36 cellular contexts compared by ENCODE assay signal in genomic region chr11:78057462-78058055, GRCh38. TPM values are rescaled to one million over a fixed set of nuclear protein-coding genes. Genes with fewer than 3 reads are reported as not detected.
"Had no signal": no experiment of that assay in that cellular context is flagged by ENCODE, and none has a peak within 500 bp of the region (broad histone marks: within the 10 kb centered on the region; RNA-seq: fewer than 3 reads in every experiment).

No MANE protein-coding gene starts in this region.

- H3K27ac ChIP-seq: body of pancreas, breast epithelium, KMS-11, Peyer's patch, SJSA1 had no signal

- H3K27ac Mint-ChIP-seq: activated CD4-positive, alpha-beta T cell treated with anti-CD3 and anti-CD28 coated beads for 36 hours; activated CD4-positive, alpha-beta T cell treated with anti-CD3 and anti-CD28 coated beads, Interleukin-2, amount 10 ng/mL, durations not matched to agents 7 days and 5 days; activated naive CD4-positive, alpha-beta T cell treated with anti-CD3 and anti-CD28 coated beads for 36 hours; activated naive CD4-positive, alpha-beta T cell treated with anti-CD3 and anti-CD28 coated beads, Interleukin-2, amount 50 U/mL, for 72 hours; activated T-helper 1 cell treated with anti-CD3 and anti-CD28 coated beads, Interleukin-12 subunit alpha, Interleukin-12 subunit beta, Interleukin-2, Interleukin-4 antibody, amounts not matched to agents 30 ng/mL and 10 ng/mL and 1 ng/mL, durations not matched to agents 14 hours and 24 hours and 36 hours; T-helper 1 cell treated with Interleukin-12 subunit alpha and Interleukin-12 subunit beta and Interleukin-4 antibody, amounts not matched to agents 30 μg/mL and 1 μg/mL, for 36 hours; T-helper 2 cell treated with Interferon-gamma antibody and Interleukin-4, amounts not matched to agents 5 μg/mL and 100 μg/mL, for 36 hours; WTC11 had no signal

- H3K4me3 Mint-ChIP-seq: activated CD4-positive, alpha-beta T cell treated with anti-CD3 and anti-CD28 coated beads for 36 hours; activated CD4-positive, alpha-beta T cell treated with anti-CD3 and anti-CD28 coated beads, Interleukin-2, amount 10 ng/mL, durations not matched to agents 7 days and 5 days; activated naive CD4-positive, alpha-beta T cell treated with anti-CD3 and anti-CD28 coated beads for 36 hours; activated T-cell treated with anti-CD3 and anti-CD28 coated beads, Interleukin-2, amount 50 U/mL, for 4 hours; activated T-helper 1 cell treated with anti-CD3 and anti-CD28 coated beads, Interleukin-12 subunit alpha, Interleukin-12 subunit beta, Interleukin-2, Interleukin-4 antibody, amounts not matched to agents 30 ng/mL and 10 ng/mL and 1 ng/mL, durations not matched to agents 14 hours and 24 hours and 36 hours; T-helper 1 cell treated with Interleukin-12 subunit alpha and Interleukin-12 subunit beta and Interleukin-4 antibody, amounts not matched to agents 30 μg/mL and 1 μg/mL, for 36 hours; T-helper 2 cell treated with Interferon-gamma antibody and Interleukin-4, amounts not matched to agents 5 μg/mL and 100 μg/mL, for 36 hours; WTC11 had no signal

- H3K4me3 ChIP-seq: adrenal gland, body of pancreas, breast epithelium, Peyer's patch, SJSA1 had no signal

- H3K36me3 Mint-ChIP-seq: activated naive CD4-positive, alpha-beta T cell treated with anti-CD3 and anti-CD28 coated beads, Interleukin-2, amount 50 U/mL, for 72 hours; WTC11 had no signal

- H3K27me3 Mint-ChIP-seq: activated CD4-positive, alpha-beta T cell treated with anti-CD3 and anti-CD28 coated beads for 36 hours; activated CD4-positive, alpha-beta T cell treated with anti-CD3 and anti-CD28 coated beads, Interleukin-2, amount 10 ng/mL, durations not matched to agents 7 days and 5 days had no signal

- H3K4me2 ChIP-seq: KMS-11, SK-N-SH had no signal

- ATAC-seq: activated CD4-positive, alpha-beta T cell treated with anti-CD3 and anti-CD28 coated beads for 36 hours; activated CD4-positive, CD25-positive, alpha-beta regulatory T cell treated with anti-CD3 and anti-CD28 coated beads, Interleukin-2, amount 50 U/mL, for 24 hours; activated naive CD4-positive, alpha-beta T cell treated with anti-CD3 and anti-CD28 coated beads, Interleukin-2, amount 50 U/mL, for 72 hours; activated T-cell treated with anti-CD3 and anti-CD28 coated beads, Interleukin-2, amount 50 U/mL, for 4 hours; body of pancreas; PC-3; WTC11 had no signal

- H3K9me3 ChIP-seq: adrenal gland, body of pancreas, breast epithelium, Peyer's patch, SJSA1, SK-N-SH had no signal

- H3K9me3 Mint-ChIP-seq: activated CD4-positive, alpha-beta T cell treated with anti-CD3 and anti-CD28 coated beads, Interleukin-2, amount 10 ng/mL, durations not matched to agents 7 days and 5 days; activated naive CD4-positive, alpha-beta T cell treated with anti-CD3 and anti-CD28 coated beads for 36 hours; activated naive CD4-positive, alpha-beta T cell treated with anti-CD3 and anti-CD28 coated beads, Interleukin-2, amount 50 U/mL, for 72 hours; activated T-cell treated with anti-CD3 and anti-CD28 coated beads, Interleukin-2, amount 50 U/mL, for 4 hours; activated T-helper 1 cell treated with anti-CD3 and anti-CD28 coated beads, Interleukin-12 subunit alpha, Interleukin-12 subunit beta, Interleukin-2, Interleukin-4 antibody, amounts not matched to agents 30 ng/mL and 10 ng/mL and 1 ng/mL, durations not matched to agents 14 hours and 24 hours and 36 hours; T-helper 1 cell treated with Interleukin-12 subunit alpha and Interleukin-12 subunit beta and Interleukin-4 antibody, amounts not matched to agents 30 μg/mL and 1 μg/mL, for 36 hours; T-helper 2 cell treated with Interferon-gamma antibody and Interleukin-4, amounts not matched to agents 5 μg/mL and 100 μg/mL, for 36 hours; WTC11 had no signal

- H3K9ac ChIP-seq: KMS-11, SK-N-SH had no signal

- H3K27me3 ChIP-seq: adrenal gland, body of pancreas, breast epithelium, Peyer's patch, SJSA1 had no signal

- H3K36me3 ChIP-seq: adrenal gland, breast epithelium, Peyer's patch, SJSA1 had no signal

- H3K4me1 Mint-ChIP-seq: activated CD4-positive, alpha-beta T cell treated with anti-CD3 and anti-CD28 coated beads for 36 hours; activated CD4-positive, alpha-beta T cell treated with anti-CD3 and anti-CD28 coated beads, Interleukin-2, amount 10 ng/mL, durations not matched to agents 7 days and 5 days; WTC11 had no signal

- DNase-seq: activated CD4-positive, alpha-beta T cell treated with anti-CD3 and anti-CD28 coated beads for 36 hours; activated CD4-positive, alpha-beta T cell treated with anti-CD3 and anti-CD28 coated beads, Interleukin-2, amount 10 ng/mL, durations not matched to agents 7 days and 5 days; activated CD4-positive, alpha-beta T cell treated with anti-CD3 and anti-CD28 coated beads, Interleukin-2, amount 50 U/mL, for 48 hours; activated CD8-positive, alpha-beta memory T cell treated with anti-CD3 and anti-CD28 coated beads, Interleukin-2, amount 50 U/mL, for 4 hours; activated gamma-delta T cell treated with Interleukin-2 at 50 U/mL for 16 hours; activated naive CD4-positive, alpha-beta T cell treated with anti-CD3 and anti-CD28 coated beads for 36 hours; activated T-cell treated with anti-CD3 and anti-CD28 coated beads for 4 hours; activated T-cell treated with anti-CD3 and anti-CD28 coated beads, Interleukin-2, amount 50 U/mL, for 4 hours; body of pancreas; MM.1S; MV-4-11; NCI-H1092; NCI-H1436 treated with DMSO at 0.1 percent for 48 hours; NCI-H1694 treated with DMSO at 0.1 percent for 48 hours; NCI-H2029; NCI-H510A; NCI-H526; NCI-H748 treated with DMSO at 0.1 percent for 48 hours; NK-92 treated with Interleukin-12 subunit alpha and Interleukin-12 subunit beta, amount 100 ng/mL, for 24 hours; PC-3; Peyer's patch; RPMI8226; SHP77 treated with DMSO at 0.1 percent for 48 hours; SK-N-SH had no signal

- H3K4me1 ChIP-seq: Peyer's patch, SJSA1 had no signal

RNA-seq across cellular contexts. Expression of gene THRSP, which starts 6.1 kb away (rescaled TPM):
- total RNA-seq: activated CD4-positive, alpha-beta T cell treated with anti-CD3 and anti-CD28 coated beads for 36 hours; activated CD4-positive, alpha-beta T cell treated with anti-CD3 and anti-CD28 coated beads, Interleukin-2, amount 10 ng/mL, durations not matched to agents 7 days and 5 days; activated naive CD4-positive, alpha-beta T cell treated with anti-CD3 and anti-CD28 coated beads for 36 hours; activated naive CD4-positive, alpha-beta T cell treated with anti-CD3 and anti-CD28 coated beads, Interleukin-2, amount 50 U/mL, for 72 hours; activated T-cell treated with anti-CD3 and anti-CD28 coated beads, Interleukin-2, amount 50 U/mL, for 4 hours; activated T-helper 1 cell treated with anti-CD3 and anti-CD28 coated beads, Interleukin-12 subunit alpha, Interleukin-12 subunit beta, Interleukin-2, Interleukin-4 antibody, amounts not matched to agents 30 ng/mL and 10 ng/mL and 1 ng/mL, durations not matched to agents 14 hours and 24 hours and 36 hours; astrocyte; LHCN-M2; PC-3; SJSA1; WTC11 had no signal
- polyA plus RNA-seq: SK-N-SH had no signal
